Comparison of ENCODE assay signal across 8 cellular contexts in genomic region chr2:190880374-190881073, GRCh38. TPM values are rescaled to one million over a fixed set of nuclear protein-coding genes. Genes with fewer than 3 reads are reported as not detected.
DNase-seq lines count a peak whose midpoint lies in the region; ATAC-seq and TF ChIP-seq lines count a peak whose summit lies in the region.

GLS (plus strand) TSS chr2:190880821; CDS start chr2:190881085, 264 bp downstream.

- peak within 1 kb of the TSS; percentile 86 to 99 (median 98) for H3K4me3 Mint-ChIP-seq in IgD-negative memory B cell

- H3K36me3 ChIP-seq in mucosa of descending colon (ENCODE audit: low read depth), result no peaks in the 10 kb centered on the region

- peaks cover 29 to 34% (median 30%) of the 10 kb centered on the region in 3 donors for H3K4me1 Mint-ChIP-seq in IgD-negative memory B cell

- H3K27me3 Mint-ChIP-seq in IgD-negative memory B cell, result no peaks in the 10 kb centered on the region

- no peaks in the 10 kb centered on the region for H3K9me3 ChIP-seq in mucosa of descending colon

- no peaks in the 10 kb centered on the region for H3K36me3 Mint-ChIP-seq in IgD-negative memory B cell

- TF ChIP-seq CTCF in epithelial cell of esophagus (IDR thresholded peaks at IDR 0.05; ENCODE audit: insufficient read depth, low read depth, low read length, missing control alignments), result no peak
- no peak for TF ChIP-seq CTCF in mucosa of descending colon (IDR thresholded peaks at IDR 0.05)

- H3K4me3 ChIP-seq in epithelial cell of esophagus (ENCODE audit: low read length) (peak within 1 kb of the TSS; percentile 72), mucosa of descending colon (peak within 1 kb of the TSS; percentile 90)

- peak within 1 kb of the TSS; percentile 87 to 99 (median 99) for H3K27ac Mint-ChIP-seq in IgD-negative memory B cell

- DNase-seq in DMS 273 treated with DMSO at 0.1 percent for 48 hours (lab: John Stamatoyannopoulos, UW), result peak; percentile 91
- DNase-seq in OCI-M2 (lab: John Stamatoyannopoulos, UW; ENCODE audit: unreplicated experiment), result peak; percentile 43
- peak; percentile 88 for DNase-seq in activated T-cell treated with anti-CD3 and anti-CD28 coated beads for 4 hours
- peak; percentile 98 for DNase-seq in epithelial cell of esophagus (ENCODE audit: low read depth)
- DNase-seq in mucosa of descending colon, result peak; percentile 98
- DNase-seq in stimulated activated CD8-positive, alpha-beta memory T cell treated with anti-CD3 and anti-CD28 coated beads, Interleukin-4, amount 100 ng/mL, for 24 hours (ENCODE audit: low read depth), result peak; percentile 91

- H3K4me1 ChIP-seq in mucosa of descending colon (ENCODE audit: low read depth), result peaks cover 17% of the 10 kb centered on the region

- no peaks in the 10 kb centered on the region for H3K9me3 Mint-ChIP-seq in IgD-negative memory B cell

- intact Hi-C loops in mucosa of descending colon (cut with DNase I, micrococcal nuclease), result no loop called here

- ATAC-seq in GM21529 (IDR thresholded peaks at IDR 0.05; ENCODE audit: unreplicated experiment) (peak; percentile 70), mucosa of descending colon (peak; percentile 89)

RNA-seq across cellular contexts. Expression of gene GLS, which starts in this region (rescaled TPM):
- 40.3 TPM for polyA plus RNA-seq in IgD-negative memory B cell
- 10 to 100 TPM; 49.8 to 91.9 (median 77.0) TPM for total RNA-seq in mucosa of descending colon

Comparison
In these comparisons a context has a peak if more than half of its experiments do, and no peak if none do; other contexts are left out.
1. Peak in every context shown above with its lines: DNase-seq, ATAC-seq and H3K4me3 ChIP-seq.
2. DNase-seq: peak in every context shown above with its lines; median percentile 98 in epithelial cell of esophagus; 98 in mucosa of descending colon; 91 in DMS 273 treated with DMSO at 0.1 percent for 48 hours; 91 in stimulated activated CD8-positive, alpha-beta memory T cell treated with anti-CD3 and anti-CD28 coated beads, Interleukin-4, amount 100 ng/mL, for 24 hours; 88 in activated T-cell treated with anti-CD3 and anti-CD28 coated beads for 4 hours; 43 in OCI-M2.